Comparison of ENCODE assay signal across 8 cellular contexts in the genomic region with DNA sequence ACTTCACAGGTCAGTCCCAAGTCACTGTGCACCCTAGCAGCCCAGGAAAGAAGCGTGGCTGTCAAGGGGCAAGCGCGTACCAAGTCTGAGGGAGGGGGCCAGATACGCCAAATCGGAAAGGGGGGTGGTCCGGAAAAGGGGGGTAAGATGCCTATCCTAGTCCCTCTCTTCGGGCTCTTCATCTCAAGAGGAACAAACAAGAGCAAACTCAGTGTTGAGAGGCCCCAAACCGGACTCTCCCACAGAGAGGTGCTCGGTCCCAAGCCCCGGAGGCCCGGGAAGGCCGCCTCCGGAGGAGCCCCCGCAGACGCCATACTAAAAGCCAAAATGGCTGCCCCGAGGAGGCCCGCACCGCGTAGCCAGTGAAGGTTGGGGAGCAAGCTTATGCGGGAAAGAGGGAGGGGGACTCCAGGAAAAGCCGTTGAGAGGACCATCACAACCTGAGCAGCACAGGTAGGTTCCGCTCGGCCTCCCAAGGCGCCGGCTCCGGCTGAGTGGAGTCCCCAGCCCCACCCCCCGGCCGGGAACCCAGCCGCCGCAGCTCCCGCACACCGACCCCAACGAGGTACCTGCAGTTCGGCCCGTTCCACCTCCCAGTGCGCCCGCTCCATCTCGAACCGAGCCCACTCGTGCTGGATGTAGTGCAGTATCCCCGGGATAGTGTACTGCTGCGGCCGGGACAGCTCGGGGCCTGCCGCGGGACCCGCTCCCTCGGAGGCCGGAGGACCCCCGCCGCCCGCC. TPM values are rescaled to one million over a fixed set of nuclear protein-coding genes. Genes with fewer than 3 reads are reported as not detected.
DNase-seq lines count a peak whose midpoint lies in the region; ATAC-seq lines count a peak whose summit lies in the region.

A gene with protein sequence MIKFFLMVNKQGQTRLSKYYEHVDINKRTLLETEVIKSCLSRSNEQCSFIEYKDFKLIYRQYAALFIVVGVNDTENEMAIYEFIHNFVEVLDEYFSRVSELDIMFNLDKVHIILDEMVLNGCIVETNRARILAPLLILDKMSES (plus strand): TSS at position 315 of the 741 bp plus-strand sequence. CDS start 40,548 bp downstream, outside the sequence.

- DNase-seq in EH (ENCODE audit: low read depth) (peak; percentile 38), HAP-1 (ENCODE audit: low spot score in 2 of 2) (peak; percentile 39 to 68), NCI-H2227 (lab: John Stamatoyannopoulos, UW; ENCODE audit: unreplicated experiment) (peak; percentile 60), ecto neural progenitor cell (ENCODE audit: low spot score) (peak; percentile 71), lung microvascular endothelial cell (ENCODE audit: low read depth in 2 of 2) (peak; percentile 20 to 40)
- peak; percentile 57 for DNase-seq in activated CD4-positive, alpha-beta memory T cell treated with anti-CD3 and anti-CD28 coated beads for 36 hours
- DNase-seq in stimulated activated CD4-positive, alpha-beta T cell treated with anti-CD3 and anti-CD28 coated beads, TNF-alpha, amount 100 ng/mL, for 4 hours (ENCODE audit: low read depth in 3 of 3): peak; percentile 26 to 36 (median 27)

- peak within 1 kb of the TSS; percentile 91 for H3K27ac Mint-ChIP-seq in activated CD4-positive, alpha-beta memory T cell treated with anti-CD3 and anti-CD28 coated beads for 36 hours

- in situ Hi-C loops in HAP-1 (cut with MboI; ENCODE audit: low sequenced_read_pairs): no loop called here

- H3K4me3 Mint-ChIP-seq in activated CD4-positive, alpha-beta memory T cell treated with anti-CD3 and anti-CD28 coated beads for 36 hours: peak within 1 kb of the TSS; percentile 92

- peaks cover 9% of the 10 kb centered on the region for H3K4me1 ChIP-seq in HAP-1

- CTCF ChIA-PET in activated CD4-positive, alpha-beta memory T cell treated with anti-CD3 and anti-CD28 coated beads for 36 hours (lab: Charles Lee): interaction anchor here (0.9 to 1.2 kb wide), 2 partner anchors 45 to 120 kb away, joined by 3 read pairs; no protein-coding TSS in a partner anchor

- H3K4me1 Mint-ChIP-seq in activated CD4-positive, alpha-beta memory T cell treated with anti-CD3 and anti-CD28 coated beads for 36 hours (ENCODE audit: low read depth): peaks cover 46% of the 10 kb centered on the region

- no peak for ATAC-seq in HG03095 (IDR thresholded peaks at IDR 0.05; ENCODE audit: unreplicated experiment)

- H3K27me3 ChIP-seq in HAP-1 (ENCODE audit: low read depth): no peaks in the 10 kb centered on the region

- H3K9me3 ChIP-seq in HAP-1: no peaks in the 10 kb centered on the region

- no peaks in the 10 kb centered on the region for H3K9me3 Mint-ChIP-seq in activated CD4-positive, alpha-beta memory T cell treated with anti-CD3 and anti-CD28 coated beads for 36 hours

- POLR2A ChIA-PET in activated CD4-positive, alpha-beta memory T cell treated with anti-CD3 and anti-CD28 coated beads for 36 hours (lab: Charles Lee): interaction anchor here (1.0 to 2.6 kb wide), 3 partner anchors 35 to 183 kb away, joined by 3 to 13 read pairs (median 9); a partner anchor contains a TSS

- peak within 1 kb of the TSS; percentile 89 for H3K4me3 ChIP-seq in HAP-1

- H3K27me3 Mint-ChIP-seq in activated CD4-positive, alpha-beta memory T cell treated with anti-CD3 and anti-CD28 coated beads for 36 hours: no peaks in the 10 kb centered on the region

- intact Hi-C loops in activated CD4-positive, alpha-beta memory T cell treated with anti-CD3 and anti-CD28 coated beads for 36 hours (cut with micrococcal nuclease): loop anchor here (1.0 to 10.0 kb wide), 8 partner anchors 30 to 1049 kb away; a partner anchor contains a TSS

- H3K36me3 Mint-ChIP-seq in activated CD4-positive, alpha-beta memory T cell treated with anti-CD3 and anti-CD28 coated beads for 36 hours: peaks cover 2% of the 10 kb centered on the region

- H3K36me3 ChIP-seq in HAP-1 (replicated peaks): peaks cover 11% of the 10 kb centered on the region

RNA-seq across cellular contexts. Expression of the gene that starts here (rescaled TPM):
- 1 to 10 TPM; 3.9 to 5.9 TPM for total RNA-seq in activated CD4-positive, alpha-beta memory T cell treated with anti-CD3 and anti-CD28 coated beads for 36 hours
- total RNA-seq in lung microvascular endothelial cell: 3.0 and 3.7 TPM in 2 replicates
